Comparison of ENCODE assay signal across 32 cellular contexts in the genomic region with DNA sequence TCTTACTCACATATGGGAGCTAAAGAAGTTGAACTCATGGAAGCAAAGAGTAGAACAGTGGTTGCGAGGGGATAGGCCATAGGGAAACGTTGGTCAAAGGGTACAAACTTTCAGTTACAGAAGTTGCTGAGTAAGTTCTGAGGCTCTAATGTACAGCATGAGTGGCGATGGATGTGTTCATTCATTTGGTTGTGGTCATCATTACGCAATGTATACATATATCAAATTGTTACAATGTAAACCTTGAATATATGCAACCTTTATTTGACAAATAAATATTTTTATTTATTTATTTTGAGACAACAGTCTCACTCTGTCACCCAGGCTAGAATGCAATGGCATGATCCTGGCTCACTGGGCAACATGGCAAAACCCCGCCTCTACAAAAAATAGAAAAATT. TPM values are rescaled to one million over a fixed set of nuclear protein-coding genes. Genes with fewer than 3 reads are reported as not detected.
"Had no signal": no experiment of that assay in that cellular context is flagged by ENCODE, and none has a peak within 500 bp of the region (broad histone marks: within the 10 kb centered on the region; RNA-seq: fewer than 3 reads in every experiment).

No MANE protein-coding gene starts in this region.

- H3K27ac Mint-ChIP-seq: memory B cell; natural killer cell; progenitor cell of endocrine pancreas; stimulated activated memory B cell treated with anti-CD40 and anti-IgM and Interleukin-4, amounts not matched to agents 10 μg/mL and 1 μg/mL and 100 μg/mL, for 72 hours; type B pancreatic cell had no signal

- H2AFZ ChIP-seq: hepatocyte, parathyroid adenoma had no signal

- H3K9me3 ChIP-seq: gastrocnemius medialis, testis, tibial artery had no signal

- H3K27ac ChIP-seq: dorsolateral prefrontal cortex, epithelial cell of prostate, gastrocnemius medialis, hepatocyte, parathyroid adenoma, testis, tibial artery had no signal

- FAIRE-seq: colon, kidney had no signal

- ATAC-seq: esophagus mucosa; gastrocnemius medialis; left lobe of liver; natural killer cell; sciatic nerve; stimulated activated memory B cell treated with anti-CD40 and anti-IgM and Interleukin-4, amounts not matched to agents 10 μg/mL and 1 μg/mL and 100 μg/mL, for 72 hours; stimulated activated naive CD8-positive, alpha-beta T cell treated with anti-CD3 and anti-CD28 coated beads, Interleukin-15, Interleukin-2, amounts not matched to agents 100 U/mL and 50 U/mL, for 24 hours had no signal

- H3K4me2 ChIP-seq: hepatocyte had no signal

- H3K4me1 Mint-ChIP-seq: memory B cell; natural killer cell; stimulated activated memory B cell treated with anti-CD40 and anti-IgM and Interleukin-4, amounts not matched to agents 10 μg/mL and 1 μg/mL and 100 μg/mL, for 72 hours had no signal

- H3K79me2 ChIP-seq: hepatocyte, parathyroid adenoma had no signal

- H3K9ac ChIP-seq: parathyroid adenoma had no signal

- DNase-seq: dorsolateral prefrontal cortex; effector CD4-positive, alpha-beta T cell; foreskin fibroblast; gastrocnemius medialis; head of caudate nucleus; kidney; natural killer cell; stimulated activated CD4-positive, alpha-beta T cell treated with anti-CD3 and anti-CD28 coated beads, Interleukin-2, amount 100 ng/mL, for 24 hours; stimulated activated CD4-positive, alpha-beta T cell treated with anti-CD3 and anti-CD28 coated beads, Interleukin-4, amount 100 ng/mL, for 24 hours; stimulated activated naive CD8-positive, alpha-beta T cell treated with anti-CD3 and anti-CD28 coated beads, Interleukin-15, Interleukin-2, amounts not matched to agents 100 U/mL and 50 U/mL, for 24 hours; substantia nigra; testis; tibial artery had no signal

- H3K4me3 ChIP-seq: dorsolateral prefrontal cortex, gastrocnemius medialis, hepatocyte, lung, testis, tibial artery had no signal

- H3K9me3 Mint-ChIP-seq: memory B cell; natural killer cell; neural crest cell; stimulated activated memory B cell treated with anti-CD40 and anti-IgM and Interleukin-4, amounts not matched to agents 10 μg/mL and 1 μg/mL and 100 μg/mL, for 72 hours; type B pancreatic cell had no signal

- H3K4me1 ChIP-seq: gastrocnemius medialis, parathyroid adenoma, testis, tibial artery had no signal

- H3K4me3 Mint-ChIP-seq: memory B cell; natural killer cell; neural crest cell; stimulated activated memory B cell treated with anti-CD40 and anti-IgM and Interleukin-4, amounts not matched to agents 10 μg/mL and 1 μg/mL and 100 μg/mL, for 72 hours; type B pancreatic cell had no signal

- H3K27me3 ChIP-seq: hepatocyte, testis had no signal

- H3K36me3 ChIP-seq: gastrocnemius medialis, tibial artery had no signal

- H3K36me3 Mint-ChIP-seq: memory B cell; natural killer cell; stimulated activated memory B cell treated with anti-CD40 and anti-IgM and Interleukin-4, amounts not matched to agents 10 μg/mL and 1 μg/mL and 100 μg/mL, for 72 hours; type B pancreatic cell had no signal

RNA-seq across cellular contexts. Expression of gene ZIC5, which starts 38.7 kb away (rescaled TPM):
- total RNA-seq: esophagus mucosa, gastrocnemius medialis, glomerular endothelial cell, kidney, left lobe of liver, liver, lung, mononuclear cell, natural killer cell, osteoblast, progenitor cell of endocrine pancreas, sciatic nerve, skeletal muscle tissue, urinary bladder had no signal
- polyA plus RNA-seq: hepatocyte, liver, lung, urinary bladder had no signal

RNA-seq across cellular contexts. Expression of gene ZIC2, which starts 48.7 kb away (rescaled TPM):
- total RNA-seq: gastrocnemius medialis, glomerular endothelial cell, liver, mononuclear cell, natural killer cell, osteoblast, progenitor cell of endocrine pancreas, sciatic nerve, skeletal muscle tissue had no signal
- polyA plus RNA-seq: liver, lung, urinary bladder had no signal
